Comparison of ENCODE assay signal across 21 cellular contexts in genomic region chr2:238742066-238742465, GRCh38.
"Had no signal": no experiment of that assay in that cellular context is flagged by ENCODE, and none has a peak within 500 bp of the region (broad histone marks: within the 10 kb centered on the region; RNA-seq: fewer than 3 reads in every experiment).

No MANE protein-coding gene starts in this region.

- H3K27me3 ChIP-seq: gastroesophageal sphincter, hepatocyte, neural progenitor cell, right lobe of liver, thyroid gland, vagina had no signal

- ATAC-seq: gastroesophageal sphincter; heart left ventricle; left lobe of liver; naive thymus-derived CD4-positive, alpha-beta T cell; right lobe of liver; stimulated activated naive B cell treated with anti-CD40 and anti-IgM and Interleukin-4, amounts not matched to agents 10 μg/mL and 1 μg/mL and 100 μg/mL, for 72 hours had no signal

- DNase-seq: dorsolateral prefrontal cortex; effector CD4-positive, alpha-beta T cell; foreskin fibroblast; heart left ventricle; kidney; mesenchymal stem cell; midbrain; naive thymus-derived CD4-positive, alpha-beta T cell; right lobe of liver; small intestine; stimulated activated CD4-positive, alpha-beta T cell treated with anti-CD3 and anti-CD28 coated beads, Interleukin-15, amount 100 ng/mL, for 24 hours; stimulated activated CD4-positive, alpha-beta T cell treated with anti-CD3 and anti-CD28 coated beads, Interleukin-2, amount 100 ng/mL, for 48 hours; stimulated activated naive B cell treated with anti-CD40 and anti-IgM and Interleukin-4, amounts not matched to agents 10 μg/mL and 1 μg/mL and 100 μg/mL, for 72 hours; thyroid gland; trophoblast cell had no signal

- H3K36me3 ChIP-seq: gastroesophageal sphincter, heart left ventricle, neural progenitor cell, right lobe of liver, thyroid gland, vagina had no signal

- H3K27ac ChIP-seq: dorsolateral prefrontal cortex, gastroesophageal sphincter, heart left ventricle, hepatocyte, neural progenitor cell, parathyroid adenoma, right lobe of liver, thyroid gland, vagina had no signal

- H3K4me2 ChIP-seq: hepatocyte, neural progenitor cell had no signal

- H3K9ac ChIP-seq: neural progenitor cell, parathyroid adenoma had no signal

- H3K4me3 ChIP-seq: dorsolateral prefrontal cortex, gastroesophageal sphincter, heart left ventricle, hepatocyte, neural progenitor cell, right lobe of liver, thyroid gland, vagina had no signal

- H3K9me3 ChIP-seq: right lobe of liver, thyroid gland, vagina had no signal

- H3K4me1 ChIP-seq: gastroesophageal sphincter, heart left ventricle, neural progenitor cell, parathyroid adenoma, right lobe of liver, thyroid gland, vagina had no signal

- H2AFZ ChIP-seq: hepatocyte, neural progenitor cell, parathyroid adenoma had no signal

- H3K79me2 ChIP-seq: hepatocyte, parathyroid adenoma had no signal
